Comparison of ENCODE assay signal across 16 cellular contexts in the genomic region with DNA sequence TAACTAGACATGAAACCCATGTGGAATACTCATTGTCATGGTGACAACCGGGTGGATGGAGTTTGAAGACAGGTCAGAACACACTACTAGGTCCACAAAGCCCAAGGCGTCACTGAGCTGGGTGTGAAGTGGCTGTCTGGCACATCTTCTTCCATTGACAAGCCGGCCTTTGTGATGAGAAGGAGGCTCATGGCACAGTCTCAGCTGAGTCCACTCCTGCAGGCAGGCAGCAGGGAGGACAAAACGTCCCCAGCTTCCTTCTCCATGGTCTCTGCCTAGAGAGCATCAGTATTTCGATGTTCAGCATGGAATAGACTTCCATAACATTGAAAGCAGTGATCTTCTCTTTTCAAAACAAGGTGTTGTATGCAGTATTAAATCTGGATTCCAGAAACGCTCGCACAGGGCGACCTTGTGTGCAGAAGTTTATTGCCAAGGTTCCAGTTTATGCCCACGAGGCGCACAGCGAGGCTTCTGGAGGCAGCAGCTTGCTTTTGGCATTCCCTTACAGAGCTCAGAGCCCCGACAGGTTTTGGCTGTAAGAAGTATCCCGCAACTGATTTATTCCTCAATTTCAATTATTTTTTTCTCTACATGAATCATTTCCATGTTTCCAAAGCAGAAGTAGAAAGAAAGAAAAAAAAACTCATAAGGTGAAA.
"Had no signal": no experiment of that assay in that cellular context is flagged by ENCODE, and none has a peak within 500 bp of the region (broad histone marks: within the 10 kb centered on the region; RNA-seq: fewer than 3 reads in every experiment).

No MANE protein-coding gene starts in this region.

- H3K4me3 ChIP-seq: coronary artery, gastrocnemius medialis, heart right ventricle, lung, transverse colon, uterus had no signal

- H3K27ac ChIP-seq: coronary artery, gastrocnemius medialis, heart right ventricle, parathyroid adenoma, transverse colon, uterus had no signal

- DNase-seq: activated CD4-positive, alpha-beta T cell treated with anti-CD3 and anti-CD28 coated beads, Interleukin-2, amount 50 U/mL, for 4 hours; activated naive CD4-positive, alpha-beta T cell; activated naive CD8-positive, alpha-beta T cell treated with anti-CD3 and anti-CD28 coated beads for 36 hours; amniotic stem cell; central memory CD4-positive, alpha-beta T cell; gastrocnemius medialis; heart right ventricle; naive B cell; right cardiac atrium; stimulated activated CD4-positive, alpha-beta T cell treated with anti-CD3 and anti-CD28 coated beads, Interleukin-2, amount 100 ng/mL, for 24 hours; stimulated activated naive CD4-positive, alpha-beta T cell treated with Interleukin-2 at 50 U/mL for 16 hours; transverse colon; uterus had no signal

- H3K27me3 ChIP-seq: gastrocnemius medialis, heart right ventricle, transverse colon, uterus had no signal
